8 cellular contexts compared by ENCODE assay signal in genomic region chr11:695332-695605, GRCh38. TPM values are rescaled to one million over a fixed set of nuclear protein-coding genes. Genes with fewer than 3 reads are reported as not detected.
DNase-seq lines count a peak whose midpoint lies in the region; ATAC-seq and TF ChIP-seq lines count a peak whose summit lies in the region.

No MANE protein-coding gene starts in this region.

- peak overlapping the region; percentile 97 for H3K27ac Mint-ChIP-seq in mesothelial cell of epicardium

- ATAC-seq in heart right ventricle (no peak), left ventricle myocardium superior (no peak), HG02852 (IDR thresholded peaks at IDR 0.05; ENCODE audit: unreplicated experiment) (no peak)

- H3K36me3 ChIP-seq in heart right ventricle (peaks cover 0 to 26% (median 0%) of the 10 kb centered on the region in 9 donors), breast epithelium (no peaks in the 10 kb centered on the region), vagina (peaks cover 0 to 5% of the 10 kb centered on the region in 2 donors)

- peak overlapping the region; percentile 82 for H3K4me3 Mint-ChIP-seq in mesothelial cell of epicardium

- H3K27me3 ChIP-seq in heart right ventricle (no peaks in the 10 kb centered on the region), breast epithelium (no peaks in the 10 kb centered on the region), vagina (no peaks in the 10 kb centered on the region)

- intact Hi-C loops in heart right ventricle (cut with DNase I) (no loop called here), left ventricle myocardium superior (cut with micrococcal nuclease) (no loop called here), breast epithelium (cut with DNase I; ENCODE audit: low total_unique reads) (no loop called here), vagina (cut with DNase I) (no loop called here)

- TF ChIP-seq POLR2A in breast epithelium (IDR thresholded peaks at IDR 0.05): peak; percentile 7
- no peak for TF ChIP-seq POLR2A in vagina (IDR thresholded peaks at IDR 0.05)

- H3K4me3 ChIP-seq in heart right ventricle (peak overlapping the region; percentile 66 to 99 (median 90)), breast epithelium (peak overlapping the region; percentile 84 to 90 (median 89)), vagina (peak overlapping the region; percentile 60 to 82)

- H3K27ac ChIP-seq in heart right ventricle: peak overlapping the region; percentile 98 to 100 (median 100)
- peak overlapping the region; percentile 100 for H3K27ac ChIP-seq in breast epithelium
- H3K27ac ChIP-seq in vagina: peak overlapping the region; percentile 100

- peaks cover 10 to 47% (median 39%) of the 10 kb centered on the region in 9 donors for H3K4me1 ChIP-seq in heart right ventricle
- H3K4me1 ChIP-seq in breast epithelium: peaks cover 13 to 30% of the 10 kb centered on the region in 2 donors
- H3K4me1 ChIP-seq in vagina: peaks cover 48% of the 10 kb centered on the region

- no peak for TF ChIP-seq CTCF in heart right ventricle (IDR thresholded peaks at IDR 0.05)
- no peak for TF ChIP-seq CTCF in breast epithelium (IDR thresholded peaks at IDR 0.05)
- TF ChIP-seq CTCF in mesothelial cell of epicardium (IDR thresholded peaks at IDR 0.05; ENCODE audit: unreplicated experiment): no peak
- no peak for TF ChIP-seq CTCF in vagina (IDR thresholded peaks at IDR 0.05)

- peaks cover 3% of the 10 kb centered on the region for H3K36me3 Mint-ChIP-seq in mesothelial cell of epicardium

- H3K9me3 Mint-ChIP-seq in mesothelial cell of epicardium: no peaks in the 10 kb centered on the region

- DNase-seq in heart right ventricle (no peak), left ventricle myocardium superior (no peak), breast epithelium (ENCODE audit: low spot score in 2 of 2) (no peak), mesothelial cell of epicardium (ENCODE audit: low spot score in 2 of 2, unreplicated experiment in 2 of 2) (no peak), vagina (ENCODE audit: extremely low spot score in 2 of 2) (no peak), NCI-H82 treated with DMSO at 0.1 percent for 48 hours (lab: John Stamatoyannopoulos, UW; ENCODE audit: unreplicated experiment) (no peak), C1 segment of cervical spinal cord (lab: John Stamatoyannopoulos, UW) (no peak)

- H3K4me1 Mint-ChIP-seq in mesothelial cell of epicardium: peaks cover 49% of the 10 kb centered on the region

- H3K27me3 Mint-ChIP-seq in mesothelial cell of epicardium (ENCODE audit: low read depth): no peaks in the 10 kb centered on the region

- WGBS in heart right ventricle, 2 donors: 0 to 1% methylated on average over 32 of the region's 32 CpGs

- H3K9me3 ChIP-seq in heart right ventricle (no peaks in the 10 kb centered on the region), breast epithelium (no peaks in the 10 kb centered on the region), vagina (no peaks in the 10 kb centered on the region)

RNA-seq across cellular contexts. Expression of gene DEAF1, which starts 0.2 kb away (rescaled TPM):
- total RNA-seq in heart right ventricle (10 to 100 TPM; 11.0 to 25.7 (median 15.5) TPM), left ventricle myocardium superior (15.9 TPM), breast epithelium (10 to 100 TPM; 25.3 to 42.6 (median 39.8) TPM), mesothelial cell of epicardium (59.6 to 64.9 TPM (median 64.0 TPM) in 3 replicates), vagina (33.6 TPM)
- 10 to 100 TPM; 18.3 to 39.9 TPM for polyA plus RNA-seq in heart right ventricle

RNA-seq across cellular contexts. Expression of gene TMEM80, which starts 0.3 kb away (rescaled TPM):
- total RNA-seq in heart right ventricle (10 to 100 TPM; 10.6 to 24.2 (median 14.5) TPM), left ventricle myocardium superior (9.0 TPM), breast epithelium (10 to 100 TPM; 25.9 to 51.8 (median 29.1) TPM), mesothelial cell of epicardium (25.7 to 30.7 TPM (median 28.7 TPM) in 3 replicates), vagina (12.8 TPM)
- polyA plus RNA-seq in heart right ventricle: 10 to 100 TPM; 10.1 to 21.4 TPM

RNA-seq across cellular contexts. Expression of gene EPS8L2, which starts 10.8 kb away (rescaled TPM):
- total RNA-seq in heart right ventricle (1 to 10 TPM; 1.2 to 6.7 (median 2.3) TPM), left ventricle myocardium superior (3.3 TPM), breast epithelium (100 to 1,000 TPM in 2 of 3 donors, 1 to 10 TPM in 1; 6.1 to 151 (median 115) TPM), mesothelial cell of epicardium (105 to 112 TPM (median 111 TPM) in 3 replicates), vagina (195 TPM)
- 1 to 10 TPM; 3.4 to 3.9 TPM for polyA plus RNA-seq in heart right ventricle

RNA-seq across cellular contexts. Expression of gene TALDO1, which starts 52.0 kb away (rescaled TPM):
- 100 to 1,000 TPM in 5 of 10 donors, 10 to 100 TPM in 5; 76.2 to 115 (median 96.3) TPM for total RNA-seq in heart right ventricle
- 100 to 1,000 TPM in 1 of 2 donors, 10 to 100 TPM in 1; 55.3 to 124 TPM for polyA plus RNA-seq in heart right ventricle
- 103 TPM for total RNA-seq in left ventricle myocardium superior
- total RNA-seq in breast epithelium: 100 to 1,000 TPM; 137 to 239 (median 141) TPM
- 86.9 to 97.5 TPM (median 89.7 TPM) in 3 replicates for total RNA-seq in mesothelial cell of epicardium
- total RNA-seq in vagina: 158 TPM

RNA-seq across cellular contexts. Expression of gene DRD4, which starts 58.2 kb away (rescaled TPM):
- total RNA-seq in heart right ventricle: under 1 TPM in 6 of 10 donors, not detected in 4; 0.19 to 0.72 (median 0.49) TPM
- polyA plus RNA-seq in heart right ventricle: under 1 TPM in 1 of 2 donors, not detected in 1; 0.09 TPM
- total RNA-seq in left ventricle myocardium superior: not detected
- under 1 TPM in 1 of 3 donors, not detected in 2; 0.29 TPM for total RNA-seq in breast epithelium
- 2.1 to 3.1 TPM (median 2.5 TPM) in 3 replicates for total RNA-seq in mesothelial cell of epicardium
- 1.2 TPM for total RNA-seq in vagina
